In the genomic region with DNA sequence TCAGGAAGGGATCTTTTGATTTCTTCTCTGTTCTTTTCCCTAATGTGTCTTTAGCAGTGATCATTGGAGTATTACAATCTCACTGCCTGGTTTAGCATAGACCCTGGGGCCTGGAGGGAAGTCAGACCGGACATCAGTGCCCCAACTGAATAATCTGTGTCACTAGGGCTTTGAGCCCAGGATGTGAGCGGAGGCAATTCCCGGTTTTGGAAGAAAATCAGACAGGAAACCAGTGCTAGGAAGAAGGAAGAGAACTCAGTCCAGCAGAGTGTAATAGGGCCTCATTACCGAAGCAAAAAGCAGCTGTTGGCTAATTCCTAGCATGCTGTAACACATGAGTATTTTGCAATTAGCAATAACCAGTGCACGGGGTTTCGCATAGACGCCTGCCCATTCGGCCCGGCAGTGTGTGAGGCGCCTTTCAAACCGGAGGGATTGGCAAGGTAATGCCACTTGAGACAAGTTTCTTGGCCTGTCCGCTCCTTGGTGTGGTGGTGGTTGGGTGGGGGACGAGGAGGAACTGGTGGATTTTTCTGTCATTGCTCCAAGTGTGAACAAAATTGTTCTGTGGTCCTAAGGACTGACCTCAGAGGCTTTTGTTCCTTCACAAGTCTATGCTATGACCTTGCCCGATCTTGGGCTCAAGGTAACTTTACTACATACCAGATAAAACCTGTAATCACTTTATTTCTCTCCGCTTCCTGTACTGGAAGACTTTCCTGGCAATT, we compare ENCODE assay signal across 1 cellular context.
TF ChIP-seq lines count a peak whose summit lies in the region.

No MANE protein-coding gene starts in this region.

TF ChIP-seq in HCT116, 20 proteins besides CTCF, POLR2A, EP300 and RAD21 (continued from another document):
- TF ChIP-seq SP1 (IDR thresholded peaks at IDR 0.05; ENCODE audit: low read depth) = no peak
